ENCODE assay signal across 1 cellular context in genomic region chr1:32759997-32760623, GRCh38.
TF ChIP-seq lines count a peak whose summit lies in the region.

No MANE protein-coding gene starts in this region.

TF ChIP-seq in HCT116, 20 proteins besides CTCF, POLR2A, EP300 and RAD21 (continued from another document):
- TF ChIP-seq ZBTB33 (IDR thresholded peaks at IDR 0.05; ENCODE audit: extremely low read depth, insufficient replicate concordance, low read length) (peak; percentile 36), TCF7L2 (IDR thresholded peaks at IDR 0.05; ENCODE audit: borderline replicate concordance, extremely low read depth, insufficient read depth, insufficient read length) (peak; percentile 88), JUND (IDR thresholded peaks at IDR 0.05) (no peak), REST (IDR thresholded peaks at IDR 0.05; ENCODE audit: low read depth) (no peak), YY1 (IDR thresholded peaks at IDR 0.05; ENCODE audit: extremely low read depth, insufficient replicate concordance, low read depth, low read length) (peak; percentile 57), POLR2AphosphoS5 (IDR thresholded peaks at IDR 0.05; ENCODE audit: low read depth, low read length) (peak; percentile 73), SP1 (IDR thresholded peaks at IDR 0.05; ENCODE audit: low read depth) (no peak)
TF ChIP-seq in HCT116: peak in this region for 4.
